In the genomic region with DNA sequence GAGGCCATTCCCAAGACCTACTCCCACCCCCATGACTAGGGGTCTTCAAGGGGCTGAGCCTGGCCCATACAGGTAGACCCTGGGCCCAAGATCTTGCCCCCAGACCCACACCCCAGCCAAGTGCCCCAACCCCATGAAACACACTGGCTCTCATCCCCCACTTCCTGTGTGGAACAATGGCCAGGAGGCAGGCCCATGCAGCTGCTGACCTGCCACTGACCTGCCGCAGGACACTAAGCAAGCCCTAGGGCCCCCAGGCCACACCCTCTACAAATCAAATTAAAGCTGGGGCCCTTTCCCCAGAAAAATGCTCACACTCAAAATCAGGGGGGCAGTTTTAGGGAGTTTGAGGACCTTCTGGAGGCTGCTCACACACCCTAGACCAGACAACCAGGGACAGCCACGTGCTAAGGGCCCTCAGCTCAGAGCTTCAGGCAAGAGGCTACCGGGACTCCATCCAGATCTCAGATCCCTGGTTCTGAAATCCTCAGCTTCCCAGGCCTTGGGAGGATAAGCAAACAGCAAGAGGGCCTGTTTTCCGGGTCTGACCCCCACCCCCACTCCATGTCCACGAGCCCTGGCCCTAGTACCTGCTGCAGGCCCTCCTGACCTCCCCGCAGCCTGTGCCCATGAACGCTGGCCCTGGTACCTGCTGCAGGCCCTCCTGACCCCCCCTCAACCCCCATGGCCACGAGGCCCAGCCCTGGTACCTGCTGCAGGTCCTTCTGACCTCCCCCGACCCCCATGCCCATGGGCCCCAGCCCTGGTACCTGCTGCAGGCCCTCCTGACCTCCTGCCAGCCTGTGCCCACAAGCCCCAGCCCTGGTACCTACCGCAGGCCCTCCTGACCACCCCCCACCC, we compare ENCODE assay signal across 1 cellular context.
A peak's percentile ranks its signal among the peaks of the same experiment; 100 is the strongest.
TF ChIP-seq lines count a peak whose summit lies in the region.

No MANE protein-coding gene starts in this region.

TF ChIP-seq in endothelial cell of umbilical vein, 7 proteins besides CTCF, POLR2A, EP300 and RAD21:
- TF ChIP-seq FOS (IDR thresholded peaks at IDR 0.05; ENCODE audit: borderline replicate concordance, insufficient read depth, low read length) (no peak), POLR2AphosphoS5 (IDR thresholded peaks at IDR 0.05; ENCODE audit: insufficient read depth, low read depth, low read length) (peak; percentile 16)
TF ChIP-seq in endothelial cell of umbilical vein: peak in this region for 1.
